Comparison of ENCODE assay signal across 2 cellular contexts in genomic region chr1:31768939-31769704, GRCh38.
TF ChIP-seq lines count a peak whose summit lies in the region.

No MANE protein-coding gene starts in this region.

TF ChIP-seq in HepG2, 621 proteins besides CTCF, POLR2A, EP300 and RAD21:
- peak; percentile 63 for TF ChIP-seq ZNF629 (CRISPR knock-in tag; conservative IDR thresholded peaks at IDR 0.05)
- no peak for TF ChIP-seq ATF3 (CRISPR knock-in tag; IDR thresholded peaks at IDR 0.05)

TF ChIP-seq in IMR-90, 13 proteins besides CTCF, POLR2A, EP300 and RAD21:
- TF ChIP-seq MAFK (IDR thresholded peaks at IDR 0.05; ENCODE audit: low read depth, low read length) (no peak), FOS (IDR thresholded peaks at IDR 0.05; ENCODE audit: low read depth, low read length) (no peak), NFE2L2 (IDR thresholded peaks at IDR 0.05; ENCODE audit: low read depth, low read length) (no peak), MXI1 (IDR thresholded peaks at IDR 0.05; ENCODE audit: borderline replicate concordance, low read depth, low read length) (no peak), ELK1 (IDR thresholded peaks at IDR 0.05; ENCODE audit: borderline replicate concordance, low read depth, low read length) (no peak), CHD1 (IDR thresholded peaks at IDR 0.05; ENCODE audit: low read depth, low read length) (no peak), USF2 (IDR thresholded peaks at IDR 0.05; ENCODE audit: low read depth, low read length) (no peak), RCOR1 (IDR thresholded peaks at IDR 0.05; ENCODE audit: insufficient replicate concordance, low read length) (no peak), BHLHE40 (IDR thresholded peaks at IDR 0.05; ENCODE audit: low read depth, low read length) (no peak), RFX5 (IDR thresholded peaks at IDR 0.05; ENCODE audit: low read depth, low read length) (no peak)
